31 cellular contexts compared by ENCODE assay signal in genomic region chr19:57357406-57357805, GRCh38. TPM values are rescaled to one million over a fixed set of nuclear protein-coding genes. Genes with fewer than 3 reads are reported as not detected.
"Had no signal": no experiment of that assay in that cellular context is flagged by ENCODE, and none has a peak within 500 bp of the region (broad histone marks: within the 10 kb centered on the region; RNA-seq: fewer than 3 reads in every experiment).

No MANE protein-coding gene starts in this region.

- H3K27ac ChIP-seq: ascending aorta, breast epithelium, cardiac muscle cell, colonic mucosa, epithelial cell of prostate, esophagus squamous epithelium, gastroesophageal sphincter had no signal

- DNase-seq: activated CD4-positive, alpha-beta memory T cell treated with anti-CD3 and anti-CD28 coated beads, Interleukin-2, amount 10 ng/mL, durations not matched to agents 7 days and 5 days; activated CD4-positive, alpha-beta T cell treated with anti-CD3 and anti-CD28 coated beads for 36 hours; activated CD4-positive, alpha-beta T cell treated with anti-CD3 and anti-CD28 coated beads, Interleukin-2, amount 10 ng/mL, durations not matched to agents 7 days and 5 days; activated CD4-positive, alpha-beta T cell treated with anti-CD3 and anti-CD28 coated beads, Interleukin-2, amount 50 U/mL, for 4 hours; activated CD4-positive, CD25-positive, alpha-beta regulatory T cell; activated CD4-positive, CD25-positive, alpha-beta regulatory T cell treated with anti-CD3 and anti-CD28 coated beads, Interleukin-2, amount 50 U/mL, for 72 hours; activated CD8-positive, alpha-beta memory T cell treated with anti-CD3 and anti-CD28 coated beads, Interleukin-2, amount 50 U/mL, for 48 hours; activated gamma-delta T cell; activated naive CD4-positive, alpha-beta T cell; activated naive CD4-positive, alpha-beta T cell treated with anti-CD3 and anti-CD28 coated beads, Interleukin-2, amount 10 ng/mL, durations not matched to agents 7 days and 5 days; activated naive CD8-positive, alpha-beta T cell treated with anti-CD3 and anti-CD28 coated beads, Interleukin-2, amount 10 ng/mL, durations not matched to agents 7 days and 5 days; activated T-cell treated with anti-CD3 and anti-CD28 coated beads for 4 hours; activated T-cell treated with anti-CD3 and anti-CD28 coated beads, Interleukin-2, amount 50 U/mL, for 24 hours; activated T-cell treated with anti-CD3 and anti-CD28 coated beads, Interleukin-2, amount 50 U/mL, for 72 hours; central memory CD4-positive, alpha-beta T cell; cerebellar nuclear complex; colonic mucosa; effector CD8-positive, alpha-beta T cell; esophagus squamous epithelium; foreskin melanocyte; T-helper 1 cell; T-helper 17 cell; T1000 had no signal

- H3K27me3 ChIP-seq: ascending aorta, breast epithelium, cardiac muscle cell, colonic mucosa, esophagus squamous epithelium, gastroesophageal sphincter had no signal

- H3K9me3 ChIP-seq: colonic mucosa had no signal

- FAIRE-seq: endometrium, endothelial cell of umbilical vein had no signal

- H3K4me3 ChIP-seq: ascending aorta, breast epithelium, cardiac muscle cell, colonic mucosa, esophagus squamous epithelium, gastroesophageal sphincter had no signal

- ATAC-seq: activated CD4-positive, alpha-beta T cell treated with anti-CD3 and anti-CD28 coated beads for 36 hours; activated naive CD4-positive, alpha-beta T cell treated with anti-CD3 and anti-CD28 coated beads, Interleukin-2, amount 50 U/mL, for 72 hours; activated T-cell treated with anti-CD3 and anti-CD28 coated beads, Interleukin-2, amount 50 U/mL, for 72 hours; gastroesophageal sphincter; T-helper 17 cell had no signal

- H3K4me1 ChIP-seq: colonic mucosa had no signal

RNA-seq across cellular contexts. Expression of gene ZNF547, which starts 5.9 kb away (rescaled TPM):
- total RNA-seq: ascending aorta had no signal
